ENCODE assay signal across 15 cellular contexts in the genomic region with DNA sequence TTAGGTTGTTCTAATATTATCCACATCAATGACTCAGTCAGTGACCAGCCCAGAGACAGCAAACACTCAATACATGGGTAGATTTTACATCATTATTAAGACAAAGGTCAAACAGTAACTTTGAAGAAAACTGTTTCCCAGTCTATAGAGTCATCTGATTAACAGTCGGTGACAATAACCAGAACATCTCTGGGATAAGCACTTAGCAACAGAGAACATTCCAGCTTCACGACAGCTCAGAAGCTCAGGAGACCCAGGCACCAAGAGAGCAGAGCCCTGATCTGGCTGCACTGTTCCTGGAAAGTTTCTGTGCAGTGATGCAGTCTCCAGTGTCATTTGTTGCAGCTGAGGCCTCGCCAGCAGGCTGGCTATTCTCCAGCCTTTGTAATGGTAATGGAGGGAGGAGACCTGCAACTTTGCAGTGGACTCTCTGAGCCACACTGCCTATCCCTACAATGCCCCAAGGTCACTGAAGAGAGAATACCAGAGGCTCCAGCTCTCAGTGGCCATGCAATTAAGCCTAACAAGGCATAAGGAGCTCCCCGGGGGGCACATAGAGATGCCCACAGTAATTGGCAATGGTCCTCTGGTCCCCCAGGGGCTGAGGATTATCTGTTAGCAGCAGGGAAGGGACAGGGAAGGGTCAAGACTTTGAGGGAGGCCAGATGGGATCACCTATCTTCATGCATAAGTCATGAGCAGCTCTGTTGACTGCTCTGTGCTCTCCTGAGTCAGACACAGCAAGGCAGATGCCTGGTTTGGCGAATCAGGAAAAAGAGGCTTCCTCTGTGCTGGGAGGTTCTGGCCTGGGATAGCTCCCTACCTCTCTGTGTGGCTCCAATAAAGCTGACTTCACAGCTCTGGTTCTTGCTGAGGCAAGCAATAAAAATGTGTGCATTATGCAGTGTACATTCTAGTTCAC.
A peak's percentile ranks its signal among the peaks of the same experiment; 100 is the strongest.
DNase-seq lines count a peak whose midpoint lies in the region; ATAC-seq and TF ChIP-seq lines count a peak whose summit lies in the region.
"Had no signal": no experiment of that assay in that cellular context is flagged by ENCODE, and none has a peak within 500 bp of the region (broad histone marks: within the 10 kb centered on the region; RNA-seq: fewer than 3 reads in every experiment).

No MANE protein-coding gene starts in this region.

- TF ChIP-seq CTCF in cardiac muscle cell (IDR thresholded peaks at IDR 0.05; ENCODE audit: low read depth, low read length) (no peak), left ventricle myocardium inferior (IDR thresholded peaks at IDR 0.05; ENCODE audit: borderline replicate concordance) (no peak), brain microvascular endothelial cell (IDR thresholded peaks at IDR 0.05; ENCODE audit: low read depth, low read length, missing control alignments) (no peak)

- intact Hi-C loops in left ventricle myocardium inferior (cut with micrococcal nuclease) = no loop called here
- intact Hi-C loops in activated T-helper 2 cell treated with anti-CD3 and anti-CD28 coated beads, Interferon-gamma antibody, Interleukin-2, Interleukin-4, amounts not matched to agents 10 μg/mL and 5 μg/mL and 100 μg/mL, durations not matched to agents 14 hours and 24 hours and 36 hours (cut with micrococcal nuclease) = no loop called here
- intact Hi-C loops in naive thymus-derived CD4-positive, alpha-beta T cell (cut with micrococcal nuclease) = no loop called here

- ATAC-seq in GM21367 (IDR thresholded peaks at IDR 0.05; ENCODE audit: unreplicated experiment) = no peak
- ATAC-seq in naive thymus-derived CD4-positive, alpha-beta T cell = no peak
- ATAC-seq: A549; natural killer cell treated with Interleukin-12 subunit alpha and Interleukin-12 subunit beta and Interleukin-15 and Interleukin-18, amount 100 ng/mL, for 72 hours had no signal

- no peaks in the 10 kb centered on the region for H3K9me3 Mint-ChIP-seq in activated T-helper 2 cell treated with anti-CD3 and anti-CD28 coated beads, Interferon-gamma antibody, Interleukin-2, Interleukin-4, amounts not matched to agents 10 μg/mL and 5 μg/mL and 100 μg/mL, durations not matched to agents 14 hours and 24 hours and 36 hours
- peaks cover 0 to 4% (median 0%) of the 10 kb centered on the region in 11 donors for H3K9me3 Mint-ChIP-seq in naive thymus-derived CD4-positive, alpha-beta T cell
- H3K9me3 Mint-ChIP-seq: natural killer cell treated with Interleukin-12 subunit alpha and Interleukin-12 subunit beta and Interleukin-15 and Interleukin-18, amount 100 ng/mL, for 72 hours had no signal

- H3K4me3 Mint-ChIP-seq in activated T-helper 2 cell treated with anti-CD3 and anti-CD28 coated beads, Interferon-gamma antibody, Interleukin-2, Interleukin-4, amounts not matched to agents 10 μg/mL and 5 μg/mL and 100 μg/mL, durations not matched to agents 14 hours and 24 hours and 36 hours (ENCODE audit: low read depth) = no peak overlapping the region
- H3K4me3 Mint-ChIP-seq in naive thymus-derived CD4-positive, alpha-beta T cell = no peak overlapping the region
- H3K4me3 Mint-ChIP-seq: natural killer cell treated with Interleukin-12 subunit alpha and Interleukin-12 subunit beta and Interleukin-15 and Interleukin-18, amount 100 ng/mL, for 72 hours had no signal

- H3K27ac ChIP-seq in cardiac muscle cell (peak overlapping the region; percentile 31), left ventricle myocardium inferior (replicated peaks) (no peak overlapping the region), brain microvascular endothelial cell (no peak overlapping the region)
- no peak overlapping the region for H3K27ac ChIP-seq in naive thymus-derived CD4-positive, alpha-beta T cell (ENCODE audit: low read depth, low read length)
- H3K27ac ChIP-seq: A549, KMS-11, RWPE1, skin epidermis, tibial artery had no signal

- no peak overlapping the region for H3K4me3 ChIP-seq in cardiac muscle cell
- H3K4me3 ChIP-seq in left ventricle myocardium inferior = no peak overlapping the region
- no peak overlapping the region for H3K4me3 ChIP-seq in brain microvascular endothelial cell (ENCODE audit: low read depth, low read length)
- no peak overlapping the region for H3K4me3 ChIP-seq in naive thymus-derived CD4-positive, alpha-beta T cell (ENCODE audit: low read length)
- H3K4me3 ChIP-seq: A549, skin epidermis, tibial artery had no signal

- in situ Hi-C loops in brain microvascular endothelial cell (cut with HindIII; ENCODE audit: low pct_ligation_motif_present, low sequenced_read_pairs) = no loop called here

- H3K27ac Mint-ChIP-seq in activated T-helper 2 cell treated with anti-CD3 and anti-CD28 coated beads, Interferon-gamma antibody, Interleukin-2, Interleukin-4, amounts not matched to agents 10 μg/mL and 5 μg/mL and 100 μg/mL, durations not matched to agents 14 hours and 24 hours and 36 hours = no peak overlapping the region
- no peak overlapping the region for H3K27ac Mint-ChIP-seq in naive thymus-derived CD4-positive, alpha-beta T cell
- H3K27ac Mint-ChIP-seq: natural killer cell treated with Interleukin-12 subunit alpha and Interleukin-12 subunit beta and Interleukin-15 and Interleukin-18, amount 100 ng/mL, for 72 hours had no signal

- CTCF ChIA-PET in naive thymus-derived CD4-positive, alpha-beta T cell (lab: Charles Lee) = no interaction called here

- no peaks in the 10 kb centered on the region for H3K27me3 ChIP-seq in cardiac muscle cell
- no peaks in the 10 kb centered on the region for H3K27me3 ChIP-seq in left ventricle myocardium inferior (ENCODE audit: low read depth)
- H3K27me3 ChIP-seq in brain microvascular endothelial cell (replicated peaks) = no peaks in the 10 kb centered on the region
- no peaks in the 10 kb centered on the region for H3K27me3 ChIP-seq in naive thymus-derived CD4-positive, alpha-beta T cell (ENCODE audit: control insufficient read depth in 2 of 2, insufficient read depth in 2 of 2, low read length in 2 of 2)
- H3K27me3 ChIP-seq: tibial artery had no signal

- no peaks in the 10 kb centered on the region for H3K9me3 ChIP-seq in cardiac muscle cell (ENCODE audit: low read depth)
- H3K9me3 ChIP-seq in left ventricle myocardium inferior (replicated peaks) = no peaks in the 10 kb centered on the region
- H3K9me3 ChIP-seq in naive thymus-derived CD4-positive, alpha-beta T cell (ENCODE audit: control insufficient read depth in 2 of 3, low read length in 3 of 3) = no peaks in the 10 kb centered on the region
- H3K9me3 ChIP-seq: A549, tibial artery had no signal

- H3K4me1 ChIP-seq in cardiac muscle cell (ENCODE audit: low read depth) (peaks cover 16% of the 10 kb centered on the region), left ventricle myocardium inferior (peaks cover 11% of the 10 kb centered on the region)
- H3K4me1 ChIP-seq in naive thymus-derived CD4-positive, alpha-beta T cell (ENCODE audit: control insufficient read depth in 2 of 2, insufficient read depth in 2 of 2, low read length in 2 of 2) = no peaks in the 10 kb centered on the region
- H3K4me1 ChIP-seq: tibial artery had no signal

- POLR2A ChIA-PET in naive thymus-derived CD4-positive, alpha-beta T cell (lab: Charles Lee) = no interaction called here

- H3K36me3 ChIP-seq in cardiac muscle cell (no peaks in the 10 kb centered on the region), left ventricle myocardium inferior (no peaks in the 10 kb centered on the region), brain microvascular endothelial cell (replicated peaks) (no peaks in the 10 kb centered on the region)
- H3K36me3 ChIP-seq in naive thymus-derived CD4-positive, alpha-beta T cell (ENCODE audit: control insufficient read depth in 2 of 3, insufficient read depth in 3 of 3, low read length in 3 of 3) = no peaks in the 10 kb centered on the region
- H3K36me3 ChIP-seq: tibial artery had no signal

- DNase-seq in cardiac muscle cell (ENCODE audit: low read depth in 1 of 2, low spot score in 1 of 2) = peak; percentile 21 to 57
- DNase-seq in left ventricle myocardium inferior = no peak
- peak; percentile 13 for DNase-seq in brain microvascular endothelial cell
- DNase-seq in iPS-NIHi7 (ENCODE audit: extremely low spot score) = peak; percentile 72
- DNase-seq in SKM-1 (lab: John Stamatoyannopoulos, UW; ENCODE audit: unreplicated experiment) = no peak
- DNase-seq in activated T-helper 2 cell treated with anti-CD3 and anti-CD28 coated beads, Interferon-gamma antibody, Interleukin-2, Interleukin-4, amounts not matched to agents 10 μg/mL and 5 μg/mL and 100 μg/mL, durations not matched to agents 14 hours and 24 hours and 36 hours (ENCODE audit: low spot score) = no peak
- DNase-seq in naive thymus-derived CD4-positive, alpha-beta T cell = no peak
- DNase-seq: activated T-cell treated with anti-CD3 and anti-CD28 coated beads, Interleukin-2, amount 50 U/mL, for 1 hour; tibial artery had no signal

- no peaks in the 10 kb centered on the region for H3K36me3 Mint-ChIP-seq in activated T-helper 2 cell treated with anti-CD3 and anti-CD28 coated beads, Interferon-gamma antibody, Interleukin-2, Interleukin-4, amounts not matched to agents 10 μg/mL and 5 μg/mL and 100 μg/mL, durations not matched to agents 14 hours and 24 hours and 36 hours (ENCODE audit: low read depth)
- peaks cover 0 to 20% (median 17%) of the 10 kb centered on the region in 5 donors for H3K36me3 Mint-ChIP-seq in naive thymus-derived CD4-positive, alpha-beta T cell
- H3K36me3 Mint-ChIP-seq: natural killer cell treated with Interleukin-12 subunit alpha and Interleukin-12 subunit beta and Interleukin-15 and Interleukin-18, amount 100 ng/mL, for 72 hours had no signal

- no peaks in the 10 kb centered on the region for H3K4me1 Mint-ChIP-seq in activated T-helper 2 cell treated with anti-CD3 and anti-CD28 coated beads, Interferon-gamma antibody, Interleukin-2, Interleukin-4, amounts not matched to agents 10 μg/mL and 5 μg/mL and 100 μg/mL, durations not matched to agents 14 hours and 24 hours and 36 hours (ENCODE audit: low read depth)
- H3K4me1 Mint-ChIP-seq in naive thymus-derived CD4-positive, alpha-beta T cell = peaks cover 0 to 4% (median 0%) of the 10 kb centered on the region in 7 donors

- no peaks in the 10 kb centered on the region for H3K27me3 Mint-ChIP-seq in activated T-helper 2 cell treated with anti-CD3 and anti-CD28 coated beads, Interferon-gamma antibody, Interleukin-2, Interleukin-4, amounts not matched to agents 10 μg/mL and 5 μg/mL and 100 μg/mL, durations not matched to agents 14 hours and 24 hours and 36 hours (ENCODE audit: low read depth)
- no peaks in the 10 kb centered on the region for H3K27me3 Mint-ChIP-seq in naive thymus-derived CD4-positive, alpha-beta T cell

Comparison
In these comparisons a context has a peak if more than half of its experiments do, and no peak if none do; other contexts are left out.
1. DNase-seq: peak in cardiac muscle cell (2 of 2), brain microvascular endothelial cell (single experiment) and iPS-NIHi7 (single experiment); none in left ventricle myocardium inferior (single experiment), SKM-1 (single experiment), activated T-helper 2 cell treated with anti-CD3 and anti-CD28 coated beads, Interferon-gamma antibody, Interleukin-2, Interleukin-4, amounts not matched to agents 10 μg/mL and 5 μg/mL and 100 μg/mL, durations not matched to agents 14 hours and 24 hours and 36 hours (single experiment) and naive thymus-derived CD4-positive, alpha-beta T cell (0 of 9).